27 cellular contexts compared by ENCODE assay signal in genomic region chr10:123141791-123142700, GRCh38. TPM values are rescaled to one million over a fixed set of nuclear protein-coding genes. Genes with fewer than 3 reads are reported as not detected.
DNase-seq lines count a peak whose midpoint lies in the region; ATAC-seq, FAIRE-seq and TF ChIP-seq lines count a peak whose summit lies in the region.
"Had no signal": no experiment of that assay in that cellular context is flagged by ENCODE, and none has a peak within 500 bp of the region (broad histone marks: within the 10 kb centered on the region; RNA-seq: fewer than 3 reads in every experiment).

No MANE protein-coding gene starts in this region.

- no peak overlapping the region for H3K4me3 ChIP-seq in CD4-positive, CD25-positive, alpha-beta regulatory T cell (ENCODE audit: low read depth, low read length)
- H3K4me3 ChIP-seq in iPS-18a (ENCODE audit: low read length) (peak overlapping the region; percentile 41), GM23248 (no peak overlapping the region)
- H3K4me3 ChIP-seq: adrenal gland, ovary, SK-N-MC, vagina had no signal

- H3K9me3 ChIP-seq in CD4-positive, CD25-positive, alpha-beta regulatory T cell (ENCODE audit: control insufficient read depth in 2 of 2, low read length in 2 of 2) = no peaks in the 10 kb centered on the region
- H3K9me3 ChIP-seq in iPS-18a (ENCODE audit: control insufficient read depth, low read depth, low read length) (no peaks in the 10 kb centered on the region), GM23248 (ENCODE audit: low read depth) (no peaks in the 10 kb centered on the region)
- H3K9me3 ChIP-seq: adrenal gland, ovary, vagina had no signal

- H3K4me2 ChIP-seq in GM23248 (ENCODE audit: unreplicated experiment) = no peak overlapping the region

- peak overlapping the region in 1 of 3 donors; percentile 83 for H3K27ac Mint-ChIP-seq in CD4-positive, CD25-positive, alpha-beta regulatory T cell
- peak overlapping the region; percentile 65 for H3K27ac Mint-ChIP-seq in activated T-helper 1 cell treated with anti-CD3 and anti-CD28 coated beads, Interleukin-12 subunit alpha, Interleukin-12 subunit beta, Interleukin-2, Interleukin-4 antibody, amounts not matched to agents 30 ng/mL and 10 ng/mL and 1 ng/mL, durations not matched to agents 14 hours and 24 hours and 36 hours
- H3K27ac Mint-ChIP-seq: activated CD8-positive, alpha-beta T cell treated with anti-CD3 and anti-CD28 coated beads for 36 hours; natural killer cell had no signal

- H3K27me3 Mint-ChIP-seq in CD4-positive, CD25-positive, alpha-beta regulatory T cell = peaks cover 95% of the 10 kb centered on the region
- H3K27me3 Mint-ChIP-seq in activated T-helper 1 cell treated with anti-CD3 and anti-CD28 coated beads, Interleukin-12 subunit alpha, Interleukin-12 subunit beta, Interleukin-2, Interleukin-4 antibody, amounts not matched to agents 30 ng/mL and 10 ng/mL and 1 ng/mL, durations not matched to agents 14 hours and 24 hours and 36 hours (ENCODE audit: insufficient read depth) = peaks cover 83% of the 10 kb centered on the region

- ATAC-seq in CD4-positive, CD25-positive, alpha-beta regulatory T cell (ENCODE audit: low read depth in 2 of 2) = no peak
- ATAC-seq in HG02938 (IDR thresholded peaks at IDR 0.05; ENCODE audit: unreplicated experiment) = no peak
- no peak for ATAC-seq in HG03280 (IDR thresholded peaks at IDR 0.05; ENCODE audit: unreplicated experiment)
- ATAC-seq: activated CD8-positive, alpha-beta T cell treated with anti-CD3 and anti-CD28 coated beads for 36 hours; natural killer cell had no signal

- no peaks in the 10 kb centered on the region for H3K36me3 Mint-ChIP-seq in CD4-positive, CD25-positive, alpha-beta regulatory T cell
- H3K36me3 Mint-ChIP-seq in activated T-helper 1 cell treated with anti-CD3 and anti-CD28 coated beads, Interleukin-12 subunit alpha, Interleukin-12 subunit beta, Interleukin-2, Interleukin-4 antibody, amounts not matched to agents 30 ng/mL and 10 ng/mL and 1 ng/mL, durations not matched to agents 14 hours and 24 hours and 36 hours (ENCODE audit: low read depth) = no peaks in the 10 kb centered on the region
- H3K36me3 Mint-ChIP-seq: natural killer cell had no signal

- H3K9me3 Mint-ChIP-seq in CD4-positive, CD25-positive, alpha-beta regulatory T cell = peaks cover 0 to 9% (median 0%) of the 10 kb centered on the region in 7 donors
- H3K9me3 Mint-ChIP-seq in activated T-helper 1 cell treated with anti-CD3 and anti-CD28 coated beads, Interleukin-12 subunit alpha, Interleukin-12 subunit beta, Interleukin-2, Interleukin-4 antibody, amounts not matched to agents 30 ng/mL and 10 ng/mL and 1 ng/mL, durations not matched to agents 14 hours and 24 hours and 36 hours = no peaks in the 10 kb centered on the region
- H3K9me3 Mint-ChIP-seq: activated CD8-positive, alpha-beta T cell treated with anti-CD3 and anti-CD28 coated beads for 36 hours; natural killer cell had no signal

- peaks cover 53% of the 10 kb centered on the region for H3K27me3 ChIP-seq in CD4-positive, CD25-positive, alpha-beta regulatory T cell (ENCODE audit: control insufficient read depth, insufficient read depth, low read length)
- H3K27me3 ChIP-seq in iPS-18a (ENCODE audit: control insufficient read depth, insufficient read depth, low read length) (peaks cover 100% of the 10 kb centered on the region), GM23248 (replicated peaks; ENCODE audit: insufficient read depth) (peaks cover 96% of the 10 kb centered on the region)

- DNase-seq in CD4-positive, CD25-positive, alpha-beta regulatory T cell = no peak
- DNase-seq in GM12892 (ENCODE audit: insufficient read length) (no peak), GM23248 (no peak), HPDE6-E6E7 (ENCODE audit: extremely low spot score) (no peak)
- no peak for DNase-seq in activated T-helper 1 cell treated with anti-CD3 and anti-CD28 coated beads, Interleukin-12 subunit alpha, Interleukin-12 subunit beta, Interleukin-2, Interleukin-4 antibody, amounts not matched to agents 30 ng/mL and 10 ng/mL and 1 ng/mL, durations not matched to agents 14 hours and 24 hours and 36 hours (ENCODE audit: low spot score)
- DNase-seq: activated naive CD4-positive, alpha-beta T cell; adrenal gland; brain microvascular endothelial cell; cortex of kidney; head of caudate nucleus; IMR-90; mesendoderm; natural killer cell; NCI-H1417 treated with DMSO at 0.1 percent for 48 hours; NCI-H2107; NCI-H446 treated with DMSO at 0.1 percent for 48 hours; ovary had no signal

- H4K20me1 ChIP-seq in GM23248 (ENCODE audit: insufficient read depth) = no peaks in the 10 kb centered on the region

- WGBS in GM23248 (ENCODE audit: low coverage in 1 of 2, low lambda C conversion rate in 2 of 2, missing lambda C conversion rate in 2 of 2), 2 experiments = 9 to 13% methylated on average over 28 to 37 of the region's 38 CpGs

- peak; percentile 73 for FAIRE-seq in GM12892 (lab: Jason Lieb, UNC)

- H3K4me3 Mint-ChIP-seq in CD4-positive, CD25-positive, alpha-beta regulatory T cell = peak overlapping the region; percentile 26 to 44 (median 30)
- H3K4me3 Mint-ChIP-seq in activated T-helper 1 cell treated with anti-CD3 and anti-CD28 coated beads, Interleukin-12 subunit alpha, Interleukin-12 subunit beta, Interleukin-2, Interleukin-4 antibody, amounts not matched to agents 30 ng/mL and 10 ng/mL and 1 ng/mL, durations not matched to agents 14 hours and 24 hours and 36 hours = no peak overlapping the region
- H3K4me3 Mint-ChIP-seq: activated CD8-positive, alpha-beta T cell treated with anti-CD3 and anti-CD28 coated beads for 36 hours had no signal

- in situ Hi-C loops in GM23248 (cut with MboI) = loop anchor here (25.0 kb wide), 1 partner anchor 820 kb away; no protein-coding TSS in a partner anchor

- peaks cover 16 to 78% (median 45%) of the 10 kb centered on the region in 4 donors for H3K4me1 Mint-ChIP-seq in CD4-positive, CD25-positive, alpha-beta regulatory T cell
- peaks cover 18% of the 10 kb centered on the region for H3K4me1 Mint-ChIP-seq in activated T-helper 1 cell treated with anti-CD3 and anti-CD28 coated beads, Interleukin-12 subunit alpha, Interleukin-12 subunit beta, Interleukin-2, Interleukin-4 antibody, amounts not matched to agents 30 ng/mL and 10 ng/mL and 1 ng/mL, durations not matched to agents 14 hours and 24 hours and 36 hours (ENCODE audit: low read depth)

- no peaks in the 10 kb centered on the region for H3F3A ChIP-seq in GM23248 (ENCODE audit: insufficient read depth)

- H3K9ac ChIP-seq in iPS-18a (ENCODE audit: low read length) = no peak overlapping the region
- H3K9ac ChIP-seq in GM23248 = no peak overlapping the region

- H2AFZ ChIP-seq in GM23248 = no peak overlapping the region

- TF ChIP-seq POLR2A in GM12892 (IDR thresholded peaks at IDR 0.05; ENCODE audit: low read depth, low read length) = 0 out of 2 replicates have a peak, but pooled peaks have one; percentile 6

- H3K9me2 ChIP-seq in GM23248 (ENCODE audit: insufficient read depth) = no peaks in the 10 kb centered on the region

- no peak overlapping the region for H3K27ac ChIP-seq in CD4-positive, CD25-positive, alpha-beta regulatory T cell (ENCODE audit: insufficient read depth, low read length, poor library complexity, severe bottlenecking)
- H3K27ac ChIP-seq in iPS-18a (ENCODE audit: low read length) (no peak overlapping the region), GM23248 (no peak overlapping the region)
- H3K27ac ChIP-seq: adrenal gland, brain microvascular endothelial cell, C4-2B, ovary, SK-N-MC, vagina had no signal

- no peaks in the 10 kb centered on the region for H3K36me3 ChIP-seq in CD4-positive, CD25-positive, alpha-beta regulatory T cell (ENCODE audit: control insufficient read depth, insufficient read depth, low read length)
- no peaks in the 10 kb centered on the region for H3K36me3 ChIP-seq in iPS-18a (ENCODE audit: control insufficient read depth, low read depth, low read length)
- no peaks in the 10 kb centered on the region for H3K36me3 ChIP-seq in GM23248 (ENCODE audit: low read depth)
- H3K36me3 ChIP-seq: adrenal gland, brain microvascular endothelial cell, ovary, vagina had no signal

- intact Hi-C loops in activated T-helper 1 cell treated with anti-CD3 and anti-CD28 coated beads, Interleukin-12 subunit alpha, Interleukin-12 subunit beta, Interleukin-2, Interleukin-4 antibody, amounts not matched to agents 30 ng/mL and 10 ng/mL and 1 ng/mL, durations not matched to agents 14 hours and 24 hours and 36 hours (cut with micrococcal nuclease) = loop anchor here (5.0 kb wide), 1 partner anchor 1305 kb away; no protein-coding TSS in a partner anchor

- no peaks in the 10 kb centered on the region for H3K79me2 ChIP-seq in GM23248 (ENCODE audit: insufficient read depth)

- H3K4me1 ChIP-seq in CD4-positive, CD25-positive, alpha-beta regulatory T cell (ENCODE audit: control insufficient read depth, insufficient read depth, low read length, poor library complexity, severe bottlenecking) = peaks cover 67% of the 10 kb centered on the region
- H3K4me1 ChIP-seq in iPS-18a (ENCODE audit: control insufficient read depth, low read depth, low read length) (peaks cover 47% of the 10 kb centered on the region), GM23248 (ENCODE audit: insufficient read depth) (no peaks in the 10 kb centered on the region)

RNA-seq across cellular contexts. Expression of gene HMX2, which starts 5.9 kb away (rescaled TPM):
- not detected for total RNA-seq in CD4-positive, CD25-positive, alpha-beta regulatory T cell
- under 1 TPM in 1 of 4 donors, not detected in 3; 0.37 TPM for polyA plus RNA-seq in CD4-positive, CD25-positive, alpha-beta regulatory T cell
- 3.0 TPM for polyA plus RNA-seq in GM12892 (2012; ENCODE audit: missing spikeins)
- not detected in 2 replicates for total RNA-seq in activated T-helper 1 cell treated with anti-CD3 and anti-CD28 coated beads, Interleukin-12 subunit alpha, Interleukin-12 subunit beta, Interleukin-2, Interleukin-4 antibody, amounts not matched to agents 30 ng/mL and 10 ng/mL and 1 ng/mL, durations not matched to agents 14 hours and 24 hours and 36 hours
- total RNA-seq in GM23248 (2014; rRNA removed; shearing (Covaris generic)) = not detected in 2 replicates
- not detected in 2 replicates for polyA plus RNA-seq in GM23248 (2016; fragmentation: Nextera tagmentation; extraction: Ambion mirVana)
- total RNA-seq: adrenal gland, G401, IMR-90, MCF 10A, natural killer cell, ovary, vagina had no signal
- polyA plus RNA-seq: adrenal gland, AG04450, IMR-90, ovary had no signal

RNA-seq across cellular contexts. Expression of gene HMX3, which starts 6.3 kb away (rescaled TPM):
- not detected for total RNA-seq in CD4-positive, CD25-positive, alpha-beta regulatory T cell
- polyA plus RNA-seq in CD4-positive, CD25-positive, alpha-beta regulatory T cell = not detected
- polyA plus RNA-seq in GM12892 (2012; ENCODE audit: missing spikeins) = 0.47 TPM
- not detected in 2 replicates for total RNA-seq in activated T-helper 1 cell treated with anti-CD3 and anti-CD28 coated beads, Interleukin-12 subunit alpha, Interleukin-12 subunit beta, Interleukin-2, Interleukin-4 antibody, amounts not matched to agents 30 ng/mL and 10 ng/mL and 1 ng/mL, durations not matched to agents 14 hours and 24 hours and 36 hours
- total RNA-seq in GM23248 (2014; rRNA removed; shearing (Covaris generic)) = not detected in 2 replicates
- polyA plus RNA-seq in GM23248 (2016; fragmentation: Nextera tagmentation; extraction: Ambion mirVana) = not detected in 2 replicates
- total RNA-seq: G401, IMR-90, MCF 10A, vagina had no signal
- polyA plus RNA-seq: adrenal gland, AG04450, IMR-90, ovary had no signal

RNA-seq across cellular contexts. Expression of gene BUB3, which starts 12.2 kb away (rescaled TPM):
- total RNA-seq in CD4-positive, CD25-positive, alpha-beta regulatory T cell = 162 TPM
- polyA plus RNA-seq in CD4-positive, CD25-positive, alpha-beta regulatory T cell = 100 to 1,000 TPM; 311 to 369 (median 336) TPM
- 165 TPM for polyA plus RNA-seq in GM12892 (2012; ENCODE audit: missing spikeins)
- 197 and 201 TPM in 2 replicates for total RNA-seq in activated T-helper 1 cell treated with anti-CD3 and anti-CD28 coated beads, Interleukin-12 subunit alpha, Interleukin-12 subunit beta, Interleukin-2, Interleukin-4 antibody, amounts not matched to agents 30 ng/mL and 10 ng/mL and 1 ng/mL, durations not matched to agents 14 hours and 24 hours and 36 hours
- 163 and 170 TPM in 2 replicates for total RNA-seq in GM23248 (2014; rRNA removed; shearing (Covaris generic))
- polyA plus RNA-seq in GM23248 (2016; fragmentation: Nextera tagmentation; extraction: Ambion mirVana) = 154 and 158 TPM in 2 replicates
